In genomic region chr14:101796479-101796878, GRCh38 we compare ENCODE assay signal across 14 cellular contexts.
"Had no signal": no experiment of that assay in that cellular context is flagged by ENCODE, and none has a peak within 500 bp of the region (broad histone marks: within the 10 kb centered on the region; RNA-seq: fewer than 3 reads in every experiment).

No MANE protein-coding gene starts in this region.

- H3K9me3 Mint-ChIP-seq: activated naive CD4-positive, alpha-beta T cell treated with anti-CD3 and anti-CD28 coated beads, Interleukin-2, amount 50 U/mL, for 24 hours had no signal

- DNase-seq: activated CD4-positive, alpha-beta memory T cell treated with anti-CD3 and anti-CD28 coated beads for 36 hours; activated CD4-positive, alpha-beta T cell treated with anti-CD3 and anti-CD28 coated beads for 1 hour; activated effector memory CD4-positive, alpha-beta T cell treated with anti-CD3 and anti-CD28 coated beads, Interleukin-2, amount 50 U/mL, for 16 hours; activated T-cell treated with anti-CD3 and anti-CD28 coated beads, Interleukin-2, amount 50 U/mL, for 24 hours; adrenal gland; hypothalamus; kidney; pancreas; stimulated activated CD4-positive, alpha-beta T cell treated with anti-CD3 and anti-CD28 coated beads, Interleukin-2, amount 100 ng/mL, for 48 hours; stimulated activated naive B cell treated with anti-CD40 and anti-IgM and Interleukin-4, amounts not matched to agents 10 μg/mL and 1 μg/mL and 100 μg/mL, for 72 hours; T-helper 9 cell; tibial artery had no signal

- H3K27me3 Mint-ChIP-seq: activated CD4-positive, alpha-beta memory T cell treated with anti-CD3 and anti-CD28 coated beads for 36 hours; activated naive CD4-positive, alpha-beta T cell treated with anti-CD3 and anti-CD28 coated beads, Interleukin-2, amount 50 U/mL, for 24 hours; activated T-cell treated with anti-CD3 and anti-CD28 coated beads, Interleukin-2, amount 50 U/mL, for 24 hours; stimulated activated naive B cell treated with anti-CD40 and anti-IgM and Interleukin-4, amounts not matched to agents 10 μg/mL and 1 μg/mL and 100 μg/mL, for 72 hours had no signal

- H3K9me3 ChIP-seq: adrenal gland, pancreas, SJSA1, tibial artery had no signal

- ATAC-seq: pancreas; stimulated activated naive B cell treated with anti-CD40 and anti-IgM and Interleukin-4, amounts not matched to agents 10 μg/mL and 1 μg/mL and 100 μg/mL, for 72 hours had no signal

- H3K4me3 Mint-ChIP-seq: activated CD4-positive, alpha-beta memory T cell treated with anti-CD3 and anti-CD28 coated beads for 36 hours; activated naive CD4-positive, alpha-beta T cell treated with anti-CD3 and anti-CD28 coated beads, Interleukin-2, amount 50 U/mL, for 24 hours; activated T-cell treated with anti-CD3 and anti-CD28 coated beads, Interleukin-2, amount 50 U/mL, for 24 hours; stimulated activated naive B cell treated with anti-CD40 and anti-IgM and Interleukin-4, amounts not matched to agents 10 μg/mL and 1 μg/mL and 100 μg/mL, for 72 hours had no signal

- H3K27ac Mint-ChIP-seq: activated CD4-positive, alpha-beta memory T cell treated with anti-CD3 and anti-CD28 coated beads for 36 hours; activated naive CD4-positive, alpha-beta T cell treated with anti-CD3 and anti-CD28 coated beads, Interleukin-2, amount 50 U/mL, for 24 hours; activated T-cell treated with anti-CD3 and anti-CD28 coated beads, Interleukin-2, amount 50 U/mL, for 24 hours; stimulated activated naive B cell treated with anti-CD40 and anti-IgM and Interleukin-4, amounts not matched to agents 10 μg/mL and 1 μg/mL and 100 μg/mL, for 72 hours had no signal
